Comparison of ENCODE assay signal across 1 cellular context in the genomic region with DNA sequence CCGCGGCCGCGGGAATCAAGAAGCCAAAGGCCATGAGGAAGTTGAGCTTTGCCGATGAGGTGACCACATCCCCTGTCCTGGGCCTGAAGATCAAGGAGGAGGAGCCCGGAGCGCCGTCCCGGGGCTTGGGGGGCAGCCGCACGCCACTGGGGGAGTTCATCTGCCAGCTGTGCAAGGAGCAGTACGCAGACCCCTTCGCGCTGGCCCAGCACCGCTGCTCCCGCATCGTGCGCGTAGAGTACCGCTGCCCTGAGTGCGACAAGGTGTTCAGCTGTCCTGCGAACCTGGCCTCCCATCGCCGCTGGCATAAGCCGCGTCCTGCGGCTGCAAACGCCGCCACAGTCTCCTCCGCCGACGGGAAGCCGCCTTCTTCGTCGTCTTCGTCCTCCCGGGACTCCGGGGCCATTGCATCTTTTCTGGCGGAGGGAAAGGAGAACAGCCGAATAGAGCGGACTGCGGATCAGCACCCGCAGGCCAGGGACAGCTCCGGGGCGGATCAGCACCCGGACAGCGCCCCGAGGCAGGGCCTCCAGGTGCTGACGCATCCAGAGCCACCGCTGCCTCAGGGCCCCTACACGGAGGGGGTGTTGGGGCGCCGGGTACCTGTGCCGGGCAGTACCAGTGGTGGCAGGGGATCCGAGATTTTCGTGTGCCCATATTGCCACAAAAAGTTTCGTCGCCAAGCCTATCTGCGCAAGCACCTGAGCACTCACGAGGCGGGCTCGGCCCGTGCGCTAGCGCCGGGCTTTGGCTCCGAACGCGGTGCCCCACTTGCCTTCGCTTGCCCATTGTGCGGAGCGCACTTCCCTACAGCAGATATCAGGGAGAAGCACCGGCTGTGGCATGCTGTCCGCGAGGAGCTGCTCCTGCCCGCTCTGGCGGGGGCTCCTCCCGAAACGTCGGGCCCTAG.
TF ChIP-seq lines count a peak whose summit lies in the region.

No MANE protein-coding gene starts in this region.

TF ChIP-seq in K562, 482 proteins besides CTCF, POLR2A, EP300 and RAD21 (continued from another document and continues in another):
- TF ChIP-seq, protein P1, sequence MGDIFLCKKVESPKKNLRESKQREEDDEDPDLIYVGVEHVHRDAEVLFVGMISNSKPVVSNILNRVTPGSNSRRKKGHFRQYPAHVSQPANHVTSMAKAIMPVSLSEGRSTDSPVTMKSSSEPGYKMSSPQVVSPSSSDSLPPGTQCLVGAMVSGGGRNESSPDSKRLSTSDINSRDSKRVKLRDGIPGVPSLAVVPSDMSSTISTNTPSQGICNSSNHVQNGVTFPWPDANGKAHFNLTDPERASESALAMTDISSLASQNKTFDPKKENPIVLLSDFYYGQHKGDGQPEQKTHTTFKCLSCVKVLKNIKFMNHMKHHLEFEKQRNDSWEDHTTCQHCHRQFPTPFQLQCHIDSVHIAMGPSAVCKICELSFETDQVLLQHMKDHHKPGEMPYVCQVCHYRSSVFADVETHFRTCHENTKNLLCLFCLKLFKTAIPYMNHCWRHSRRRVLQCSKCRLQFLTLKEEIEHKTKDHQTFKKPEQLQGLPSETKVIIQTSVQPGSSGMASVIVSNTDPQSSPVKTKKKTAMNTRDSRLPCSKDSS (IDR thresholded peaks at IDR 0.05; ENCODE audit: low read depth, partially characterized antibody), result no peak
- TF ChIP-seq NR2C2 (CRISPR knock-in tag; IDR thresholded peaks at IDR 0.05) (peak; percentile 94), NR2C2 (tag; IDR thresholded peaks at IDR 0.05) (no peak), ZNF644 (tag; IDR thresholded peaks at IDR 0.05; ENCODE audit: low read depth) (peak; percentile 97), ZNF224 (CRISPR knock-in tag; IDR thresholded peaks at IDR 0.05) (peak; percentile 99), ZNF133 (CRISPR knock-in tag; IDR thresholded peaks at IDR 0.05) (no peak), FOXJ3 (CRISPR knock-in tag; IDR thresholded peaks at IDR 0.05) (peak; percentile 96), E2F3 (CRISPR knock-in tag; IDR thresholded peaks at IDR 0.05) (no peak), ESRRA (IDR thresholded peaks at IDR 0.05; ENCODE audit: borderline replicate concordance, low read depth) (no peak), ZNF766 (CRISPR knock-in tag; conservative IDR thresholded peaks at IDR 0.05) (peak; percentile 97), MIER1 (IDR thresholded peaks at IDR 0.05; ENCODE audit: low read depth) (peak; percentile 99), CBFA2T3 (IDR thresholded peaks at IDR 0.05) (no peak), CBFA2T2 (conservative IDR thresholded peaks at IDR 0.05) (no peak), ZFP1 (CRISPR knock-in tag; IDR thresholded peaks at IDR 0.05) (no peak), ERF (CRISPR knock-in tag; IDR thresholded peaks at IDR 0.05) (no peak), TBL1XR1 (IDR thresholded peaks at IDR 0.05; ENCODE audit: low read length in 2 of 2) (no peak), BCL6 (CRISPR knock-in tag; IDR thresholded peaks at IDR 0.05) (no peak), ZNF175 (CRISPR knock-in tag; IDR thresholded peaks at IDR 0.05; ENCODE audit: low read depth) (peak; percentile 90), ZNF695 (CRISPR knock-in tag; IDR thresholded peaks at IDR 0.05) (no peak), PCBP2 (IDR thresholded peaks at IDR 0.05; ENCODE audit: low read depth, low read length, poor library complexity, severe bottlenecking) (no peak), ZBTB7A (IDR thresholded peaks at IDR 0.05; ENCODE audit: borderline replicate concordance, control insufficient read depth, low read depth, low read length) (no peak), SNRNP70 (optimal IDR thresholded peaks at IDR 0.05; ENCODE audit: low read depth, low read length) (no peak), NFATC3 (IDR thresholded peaks at IDR 0.05) (no peak), NCOA6 (IDR thresholded peaks at IDR 0.05) (peak; percentile 99), ZNF589 (CRISPR knock-in tag; IDR thresholded peaks at IDR 0.05; ENCODE audit: low read depth) (peak; percentile 71), RB1 (IDR thresholded peaks at IDR 0.05; ENCODE audit: low read depth) (peak; percentile 49; the same call in 1 of the 2 replicates), CBX3 (IDR thresholded peaks at IDR 0.05; ENCODE audit: borderline replicate concordance in 1 of 2, low read length in 2 of 2) (peak; percentile 52 to 62; a peak in 2 of 3 replicates)
- TF ChIP-seq, protein P2, sequence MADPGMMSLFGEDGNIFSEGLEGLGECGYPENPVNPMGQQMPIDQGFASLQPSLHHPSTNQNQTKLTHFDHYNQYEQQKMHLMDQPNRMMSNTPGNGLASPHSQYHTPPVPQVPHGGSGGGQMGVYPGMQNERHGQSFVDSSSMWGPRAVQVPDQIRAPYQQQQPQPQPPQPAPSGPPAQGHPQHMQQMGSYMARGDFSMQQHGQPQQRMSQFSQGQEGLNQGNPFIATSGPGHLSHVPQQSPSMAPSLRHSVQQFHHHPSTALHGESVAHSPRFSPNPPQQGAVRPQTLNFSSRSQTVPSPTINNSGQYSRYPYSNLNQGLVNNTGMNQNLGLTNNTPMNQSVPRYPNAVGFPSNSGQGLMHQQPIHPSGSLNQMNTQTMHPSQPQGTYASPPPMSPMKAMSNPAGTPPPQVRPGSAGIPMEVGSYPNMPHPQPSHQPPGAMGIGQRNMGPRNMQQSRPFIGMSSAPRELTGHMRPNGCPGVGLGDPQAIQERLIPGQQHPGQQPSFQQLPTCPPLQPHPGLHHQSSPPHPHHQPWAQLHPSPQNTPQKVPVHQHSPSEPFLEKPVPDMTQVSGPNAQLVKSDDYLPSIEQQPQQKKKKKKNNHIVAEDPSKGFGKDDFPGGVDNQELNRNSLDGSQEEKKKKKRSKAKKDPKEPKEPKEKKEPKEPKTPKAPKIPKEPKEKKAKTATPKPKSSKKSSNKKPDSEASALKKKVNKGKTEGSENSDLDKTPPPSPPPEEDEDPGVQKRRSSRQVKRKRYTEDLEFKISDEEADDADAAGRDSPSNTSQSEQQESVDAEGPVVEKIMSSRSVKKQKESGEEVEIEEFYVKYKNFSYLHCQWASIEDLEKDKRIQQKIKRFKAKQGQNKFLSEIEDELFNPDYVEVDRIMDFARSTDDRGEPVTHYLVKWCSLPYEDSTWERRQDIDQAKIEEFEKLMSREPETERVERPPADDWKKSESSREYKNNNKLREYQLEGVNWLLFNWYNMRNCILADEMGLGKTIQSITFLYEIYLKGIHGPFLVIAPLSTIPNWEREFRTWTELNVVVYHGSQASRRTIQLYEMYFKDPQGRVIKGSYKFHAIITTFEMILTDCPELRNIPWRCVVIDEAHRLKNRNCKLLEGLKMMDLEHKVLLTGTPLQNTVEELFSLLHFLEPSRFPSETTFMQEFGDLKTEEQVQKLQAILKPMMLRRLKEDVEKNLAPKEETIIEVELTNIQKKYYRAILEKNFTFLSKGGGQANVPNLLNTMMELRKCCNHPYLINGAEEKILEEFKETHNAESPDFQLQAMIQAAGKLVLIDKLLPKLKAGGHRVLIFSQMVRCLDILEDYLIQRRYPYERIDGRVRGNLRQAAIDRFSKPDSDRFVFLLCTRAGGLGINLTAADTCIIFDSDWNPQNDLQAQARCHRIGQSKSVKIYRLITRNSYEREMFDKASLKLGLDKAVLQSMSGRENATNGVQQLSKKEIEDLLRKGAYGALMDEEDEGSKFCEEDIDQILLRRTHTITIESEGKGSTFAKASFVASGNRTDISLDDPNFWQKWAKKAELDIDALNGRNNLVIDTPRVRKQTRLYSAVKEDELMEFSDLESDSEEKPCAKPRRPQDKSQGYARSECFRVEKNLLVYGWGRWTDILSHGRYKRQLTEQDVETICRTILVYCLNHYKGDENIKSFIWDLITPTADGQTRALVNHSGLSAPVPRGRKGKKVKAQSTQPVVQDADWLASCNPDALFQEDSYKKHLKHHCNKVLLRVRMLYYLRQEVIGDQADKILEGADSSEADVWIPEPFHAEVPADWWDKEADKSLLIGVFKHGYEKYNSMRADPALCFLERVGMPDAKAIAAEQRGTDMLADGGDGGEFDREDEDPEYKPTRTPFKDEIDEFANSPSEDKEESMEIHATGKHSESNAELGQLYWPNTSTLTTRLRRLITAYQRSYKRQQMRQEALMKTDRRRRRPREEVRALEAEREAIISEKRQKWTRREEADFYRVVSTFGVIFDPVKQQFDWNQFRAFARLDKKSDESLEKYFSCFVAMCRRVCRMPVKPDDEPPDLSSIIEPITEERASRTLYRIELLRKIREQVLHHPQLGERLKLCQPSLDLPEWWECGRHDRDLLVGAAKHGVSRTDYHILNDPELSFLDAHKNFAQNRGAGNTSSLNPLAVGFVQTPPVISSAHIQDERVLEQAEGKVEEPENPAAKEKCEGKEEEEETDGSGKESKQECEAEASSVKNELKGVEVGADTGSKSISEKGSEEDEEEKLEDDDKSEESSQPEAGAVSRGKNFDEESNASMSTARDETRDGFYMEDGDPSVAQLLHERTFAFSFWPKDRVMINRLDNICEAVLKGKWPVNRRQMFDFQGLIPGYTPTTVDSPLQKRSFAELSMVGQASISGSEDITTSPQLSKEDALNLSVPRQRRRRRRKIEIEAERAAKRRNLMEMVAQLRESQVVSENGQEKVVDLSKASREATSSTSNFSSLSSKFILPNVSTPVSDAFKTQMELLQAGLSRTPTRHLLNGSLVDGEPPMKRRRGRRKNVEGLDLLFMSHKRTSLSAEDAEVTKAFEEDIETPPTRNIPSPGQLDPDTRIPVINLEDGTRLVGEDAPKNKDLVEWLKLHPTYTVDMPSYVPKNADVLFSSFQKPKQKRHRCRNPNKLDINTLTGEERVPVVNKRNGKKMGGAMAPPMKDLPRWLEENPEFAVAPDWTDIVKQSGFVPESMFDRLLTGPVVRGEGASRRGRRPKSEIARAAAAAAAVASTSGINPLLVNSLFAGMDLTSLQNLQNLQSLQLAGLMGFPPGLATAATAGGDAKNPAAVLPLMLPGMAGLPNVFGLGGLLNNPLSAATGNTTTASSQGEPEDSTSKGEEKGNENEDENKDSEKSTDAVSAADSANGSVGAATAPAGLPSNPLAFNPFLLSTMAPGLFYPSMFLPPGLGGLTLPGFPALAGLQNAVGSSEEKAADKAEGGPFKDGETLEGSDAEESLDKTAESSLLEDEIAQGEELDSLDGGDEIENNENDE (IDR thresholded peaks at IDR 0.05; ENCODE audit: low read depth, low read length), result no peak
- TF ChIP-seq, protein P3, sequence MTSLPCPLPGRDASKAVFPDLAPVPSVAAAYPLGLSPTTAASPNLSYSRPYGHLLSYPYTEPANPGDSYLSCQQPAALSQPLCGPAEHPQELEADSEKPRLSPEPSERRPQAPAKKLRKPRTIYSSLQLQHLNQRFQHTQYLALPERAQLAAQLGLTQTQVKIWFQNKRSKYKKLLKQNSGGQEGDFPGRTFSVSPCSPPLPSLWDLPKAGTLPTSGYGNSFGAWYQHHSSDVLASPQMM (CRISPR knock-in tag; IDR thresholded peaks at IDR 0.05), result no peak
- TF ChIP-seq, protein P4, sequence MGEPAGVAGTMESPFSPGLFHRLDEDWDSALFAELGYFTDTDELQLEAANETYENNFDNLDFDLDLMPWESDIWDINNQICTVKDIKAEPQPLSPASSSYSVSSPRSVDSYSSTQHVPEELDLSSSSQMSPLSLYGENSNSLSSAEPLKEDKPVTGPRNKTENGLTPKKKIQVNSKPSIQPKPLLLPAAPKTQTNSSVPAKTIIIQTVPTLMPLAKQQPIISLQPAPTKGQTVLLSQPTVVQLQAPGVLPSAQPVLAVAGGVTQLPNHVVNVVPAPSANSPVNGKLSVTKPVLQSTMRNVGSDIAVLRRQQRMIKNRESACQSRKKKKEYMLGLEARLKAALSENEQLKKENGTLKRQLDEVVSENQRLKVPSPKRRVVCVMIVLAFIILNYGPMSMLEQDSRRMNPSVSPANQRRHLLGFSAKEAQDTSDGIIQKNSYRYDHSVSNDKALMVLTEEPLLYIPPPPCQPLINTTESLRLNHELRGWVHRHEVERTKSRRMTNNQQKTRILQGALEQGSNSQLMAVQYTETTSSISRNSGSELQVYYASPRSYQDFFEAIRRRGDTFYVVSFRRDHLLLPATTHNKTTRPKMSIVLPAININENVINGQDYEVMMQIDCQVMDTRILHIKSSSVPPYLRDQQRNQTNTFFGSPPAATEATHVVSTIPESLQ (CRISPR knock-in tag; IDR thresholded peaks at IDR 0.05), result peak; percentile 100
- TF ChIP-seq, protein P5, sequence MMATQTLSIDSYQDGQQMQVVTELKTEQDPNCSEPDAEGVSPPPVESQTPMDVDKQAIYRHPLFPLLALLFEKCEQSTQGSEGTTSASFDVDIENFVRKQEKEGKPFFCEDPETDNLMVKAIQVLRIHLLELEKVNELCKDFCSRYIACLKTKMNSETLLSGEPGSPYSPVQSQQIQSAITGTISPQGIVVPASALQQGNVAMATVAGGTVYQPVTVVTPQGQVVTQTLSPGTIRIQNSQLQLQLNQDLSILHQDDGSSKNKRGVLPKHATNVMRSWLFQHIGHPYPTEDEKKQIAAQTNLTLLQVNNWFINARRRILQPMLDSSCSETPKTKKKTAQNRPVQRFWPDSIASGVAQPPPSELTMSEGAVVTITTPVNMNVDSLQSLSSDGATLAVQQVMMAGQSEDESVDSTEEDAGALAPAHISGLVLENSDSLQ (IDR thresholded peaks at IDR 0.05), result no peak
- TF ChIP-seq, protein P6, sequence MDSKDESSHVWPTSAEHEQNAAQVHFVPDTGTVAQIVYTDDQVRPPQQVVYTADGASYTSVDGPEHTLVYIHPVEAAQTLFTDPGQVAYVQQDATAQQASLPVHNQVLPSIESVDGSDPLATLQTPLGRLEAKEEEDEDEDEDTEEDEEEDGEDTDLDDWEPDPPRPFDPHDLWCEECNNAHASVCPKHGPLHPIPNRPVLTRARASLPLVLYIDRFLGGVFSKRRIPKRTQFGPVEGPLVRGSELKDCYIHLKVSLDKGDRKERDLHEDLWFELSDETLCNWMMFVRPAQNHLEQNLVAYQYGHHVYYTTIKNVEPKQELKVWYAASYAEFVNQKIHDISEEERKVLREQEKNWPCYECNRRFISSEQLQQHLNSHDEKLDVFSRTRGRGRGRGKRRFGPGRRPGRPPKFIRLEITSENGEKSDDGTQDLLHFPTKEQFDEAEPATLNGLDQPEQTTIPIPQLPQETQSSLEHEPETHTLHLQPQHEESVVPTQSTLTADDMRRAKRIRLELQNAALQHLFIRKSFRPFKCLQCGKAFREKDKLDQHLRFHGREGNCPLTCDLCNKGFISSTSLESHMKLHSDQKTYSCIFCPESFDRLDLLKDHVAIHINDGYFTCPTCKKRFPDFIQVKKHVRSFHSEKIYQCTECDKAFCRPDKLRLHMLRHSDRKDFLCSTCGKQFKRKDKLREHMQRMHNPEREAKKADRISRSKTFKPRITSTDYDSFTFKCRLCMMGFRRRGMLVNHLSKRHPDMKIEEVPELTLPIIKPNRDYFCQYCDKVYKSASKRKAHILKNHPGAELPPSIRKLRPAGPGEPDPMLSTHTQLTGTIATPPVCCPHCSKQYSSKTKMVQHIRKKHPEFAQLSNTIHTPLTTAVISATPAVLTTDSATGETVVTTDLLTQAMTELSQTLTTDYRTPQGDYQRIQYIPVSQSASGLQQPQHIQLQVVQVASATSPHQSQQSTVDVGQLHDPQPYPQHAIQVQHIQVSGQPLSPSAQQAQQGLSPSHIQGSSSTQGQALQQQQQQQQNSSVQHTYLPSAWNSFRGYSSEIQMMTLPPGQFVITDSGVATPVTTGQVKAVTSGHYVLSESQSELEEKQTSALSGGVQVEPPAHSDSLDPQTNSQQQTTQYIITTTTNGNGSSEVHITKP (IDR thresholded peaks at IDR 0.05; ENCODE audit: partially characterized antibody), result no peak
- TF ChIP-seq, protein P7, sequence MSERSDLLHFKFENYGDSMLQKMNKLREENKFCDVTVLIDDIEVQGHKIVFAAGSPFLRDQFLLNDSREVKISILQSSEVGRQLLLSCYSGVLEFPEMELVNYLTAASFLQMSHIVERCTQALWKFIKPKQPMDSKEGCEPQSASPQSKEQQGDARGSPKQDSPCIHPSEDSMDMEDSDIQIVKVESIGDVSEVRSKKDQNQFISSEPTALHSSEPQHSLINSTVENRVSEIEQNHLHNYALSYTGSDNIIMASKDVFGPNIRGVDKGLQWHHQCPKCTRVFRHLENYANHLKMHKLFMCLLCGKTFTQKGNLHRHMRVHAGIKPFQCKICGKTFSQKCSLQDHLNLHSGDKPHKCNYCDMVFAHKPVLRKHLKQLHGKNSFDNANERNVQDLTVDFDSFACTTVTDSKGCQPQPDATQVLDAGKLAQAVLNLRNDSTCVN (CRISPR knock-in tag; IDR thresholded peaks at IDR 0.05), result no peak
